9 cellular contexts compared by ENCODE assay signal in genomic region chr19:16143399-16144215, GRCh38. TPM values are rescaled to one million over a fixed set of nuclear protein-coding genes. Genes with fewer than 3 reads are reported as not detected.
DNase-seq lines count a peak whose midpoint lies in the region; ATAC-seq and TF ChIP-seq lines count a peak whose summit lies in the region.
"Had no signal": no experiment of that assay in that cellular context is flagged by ENCODE, and none has a peak within 500 bp of the region (broad histone marks: within the 10 kb centered on the region; RNA-seq: fewer than 3 reads in every experiment).

TSS of gene HSH2D (plus strand) at chr19:16143685. CDS start at chr19:16148751, 5,066 bp downstream.

- H3K4me3 ChIP-seq in Peyer's patch (peak within 1 kb of the TSS; percentile 47 to 59 (median 53)), liver (ENCODE audit: low read depth in 1 of 3, low read length in 3 of 3) (no peak within 1 kb of the TSS)

- in situ Hi-C loops in G401 (cut with HindIII; ENCODE audit: low sequenced_read_pairs): no loop called here

- 49% methylated on average over 13 of the region's 13 CpGs for WGBS in liver

- peak; percentile 93 to 98 (median 98) for DNase-seq in Peyer's patch
- peak; percentile 61 for DNase-seq in activated T-helper 9 cell treated with anti-CD3 and anti-CD28 coated beads, Interleukin-2, amount 50 U/mL, for 16 hours (ENCODE audit: low read depth)
- peak; percentile 42 to 79 (median 74) for DNase-seq in stimulated activated naive CD4-positive, alpha-beta T cell (lab: John Stamatoyannopoulos, UW)
- DNase-seq in G401 (ENCODE audit: low spot score): no peak
- DNase-seq in T1000 (lab: John Stamatoyannopoulos, UW): no peak

- H3K9ac ChIP-seq in liver (ENCODE audit: low read depth in 1 of 2, low read length in 2 of 2): peak within 1 kb of the TSS in 1 of 2 donors; percentile 3

- H3K27ac ChIP-seq in Peyer's patch (peak within 1 kb of the TSS; percentile 81 to 92 (median 88)), liver (ENCODE audit: low read depth in 1 of 2, low read length in 2 of 2) (peak within 1 kb of the TSS; percentile 14 to 55)

- peak in 3 of 6 experiments; percentile 27 to 44 (median 35) for TF ChIP-seq CTCF in Peyer's patch (IDR thresholded peaks at IDR 0.05)
- no peak for TF ChIP-seq CTCF in liver (IDR thresholded peaks at IDR 0.05; ENCODE audit: low read depth, low read length, missing input control)

- H3K4me1 ChIP-seq in Peyer's patch (peaks cover 0 to 22% (median 11%) of the 10 kb centered on the region in 4 donors), liver (ENCODE audit: control insufficient read depth in 4 of 4, insufficient read depth in 4 of 4, low read length in 3 of 4) (no peaks in the 10 kb centered on the region)

- no peaks in the 10 kb centered on the region for H3K9me3 ChIP-seq in Peyer's patch
- no peaks in the 10 kb centered on the region for H3K9me3 ChIP-seq in liver (ENCODE audit: control insufficient read depth in 4 of 4, low read length in 3 of 4)

- no peak for TF ChIP-seq RAD21 in liver (IDR thresholded peaks at IDR 0.05)

- ATAC-seq in GM18861 (IDR thresholded peaks at IDR 0.05; ENCODE audit: unreplicated experiment): peak; percentile 61
- ATAC-seq in HG03095 (IDR thresholded peaks at IDR 0.05; ENCODE audit: unreplicated experiment): peak; percentile 53

- peak; percentile 76 to 89 for TF ChIP-seq POLR2A in Peyer's patch (IDR thresholded peaks at IDR 0.05)

- no peaks in the 10 kb centered on the region for H3K27me3 ChIP-seq in Peyer's patch
- no peaks in the 10 kb centered on the region for H3K27me3 ChIP-seq in liver (ENCODE audit: control insufficient read depth in 4 of 4, insufficient read depth in 4 of 4, low read length in 3 of 4)

- peaks cover 0 to 5% (median 0%) of the 10 kb centered on the region in 3 donors for H3K36me3 ChIP-seq in Peyer's patch
- H3K36me3 ChIP-seq in liver (ENCODE audit: control insufficient read depth in 4 of 4, insufficient read depth in 3 of 4, low read depth in 1 of 4, low read length in 3 of 4): no peaks in the 10 kb centered on the region

TF ChIP-seq in liver, 16 proteins besides CTCF, POLR2A, EP300 and RAD21:
- TF ChIP-seq TAF1 (conservative IDR thresholded peaks at IDR 0.05): no peak
- no peak for TF ChIP-seq RXRA (IDR thresholded peaks at IDR 0.05)
- TF ChIP-seq ZBTB33 (IDR thresholded peaks at IDR 0.05): no peak
- no peak for TF ChIP-seq ATF3 (IDR thresholded peaks at IDR 0.05)

RNA-seq across cellular contexts. Expression of gene HSH2D, which starts in this region (rescaled TPM):
- 100 to 1,000 TPM in 1 of 4 donors, 10 to 100 TPM in 3; 28.0 to 111 (median 58.8) TPM for total RNA-seq in Peyer's patch
- 1 to 10 TPM; 1.2 to 2.9 TPM for total RNA-seq in liver
- polyA plus RNA-seq in liver: 1 to 10 TPM in 1 of 2 donors, under 1 TPM in 1; 0.33 to 1.2 TPM
- not detected in 2 replicates for total RNA-seq in G401 (2014; rRNA removed; shearing (Covaris generic))
- total RNA-seq: astrocyte had no signal

Comparison
In these comparisons a context has a peak if more than half of its experiments do, and no peak if none do; other contexts are left out.
1. RNA of gene HSH2D (total RNA-seq): 28.0 to 111 TPM in Peyer's patch; 1.2 to 2.9 TPM in liver and not detected in G401; every median in the first group is over 4 times any median in the second.
2. DNase-seq: peak in Peyer's patch (3 of 3), activated T-helper 9 cell treated with anti-CD3 and anti-CD28 coated beads, Interleukin-2, amount 50 U/mL, for 16 hours (single experiment) and stimulated activated naive CD4-positive, alpha-beta T cell (6 of 6); none in G401 (single experiment) and T1000 (single experiment).
3. H3K4me3 ChIP-seq: peak in Peyer's patch (4 of 4); none in liver (0 of 3).